11 cellular contexts compared by ENCODE assay signal in the genomic region with DNA sequence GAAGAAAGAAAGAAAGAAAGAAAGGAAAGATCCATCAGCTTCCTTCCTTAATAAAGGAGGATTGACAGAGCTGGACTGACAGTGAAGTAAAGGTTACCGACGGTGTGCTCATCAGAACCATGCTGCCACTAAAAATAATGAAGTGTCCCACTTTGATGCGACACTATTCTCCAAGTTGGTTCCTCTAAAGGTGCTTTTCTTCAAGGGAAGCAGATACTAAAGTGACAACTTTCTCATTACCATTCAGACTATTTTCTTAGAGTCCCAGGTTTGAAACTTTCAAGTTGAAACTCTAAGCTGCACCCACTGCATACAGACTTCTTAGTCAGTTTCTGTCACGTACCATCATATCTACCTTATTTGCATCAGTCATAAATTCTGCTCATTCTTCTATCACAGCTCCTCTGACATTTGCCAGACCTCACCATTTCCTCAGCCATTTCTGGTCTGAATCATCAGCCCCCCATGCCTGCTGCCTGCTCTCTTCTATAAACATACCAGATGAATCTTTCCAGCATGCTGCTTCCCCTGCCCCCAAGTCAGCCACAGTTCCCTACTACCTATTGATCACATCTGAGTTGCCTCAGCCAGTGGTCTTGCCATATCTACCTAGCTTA.
DNase-seq lines count a peak whose midpoint lies in the region; ATAC-seq and TF ChIP-seq lines count a peak whose summit lies in the region.
"Had no signal": no experiment of that assay in that cellular context is flagged by ENCODE, and none has a peak within 500 bp of the region (broad histone marks: within the 10 kb centered on the region; RNA-seq: fewer than 3 reads in every experiment).

No MANE protein-coding gene starts in this region.

- peaks cover 6% of the 10 kb centered on the region for H3K4me1 ChIP-seq in lower lobe of right lung
- H3K4me1 ChIP-seq: SJCRH30 had no signal

- TF ChIP-seq CTCF in lower lobe of right lung (IDR thresholded peaks at IDR 0.05) = no peak
- TF ChIP-seq CTCF in mesothelial cell of epicardium (IDR thresholded peaks at IDR 0.05; ENCODE audit: unreplicated experiment) = no peak
- TF ChIP-seq CTCF in type B pancreatic cell (conservative IDR thresholded peaks at IDR 0.05) = no peak

- H3K9me3 Mint-ChIP-seq in mesothelial cell of epicardium = no peaks in the 10 kb centered on the region
- no peaks in the 10 kb centered on the region for H3K9me3 Mint-ChIP-seq in type B pancreatic cell
- H3K9me3 Mint-ChIP-seq: naive thymus-derived CD8-positive, alpha-beta T cell had no signal

- H3K36me3 Mint-ChIP-seq in mesothelial cell of epicardium = peaks cover 1% of the 10 kb centered on the region
- H3K36me3 Mint-ChIP-seq in type B pancreatic cell = no peaks in the 10 kb centered on the region
- H3K36me3 Mint-ChIP-seq: naive thymus-derived CD8-positive, alpha-beta T cell had no signal

- H3K4me1 Mint-ChIP-seq in mesothelial cell of epicardium (peaks cover 10% of the 10 kb centered on the region), type B pancreatic cell (ENCODE audit: unreplicated experiment) (peaks cover 21% of the 10 kb centered on the region)

- H3K27me3 ChIP-seq in lower lobe of right lung (ENCODE audit: low read depth) = no peaks in the 10 kb centered on the region
- H3K27me3 ChIP-seq: SJCRH30 had no signal

- H3K4me3 Mint-ChIP-seq in mesothelial cell of epicardium = no peak overlapping the region
- no peak overlapping the region for H3K4me3 Mint-ChIP-seq in type B pancreatic cell
- H3K4me3 Mint-ChIP-seq: naive thymus-derived CD8-positive, alpha-beta T cell had no signal

- H3K36me3 ChIP-seq in lower lobe of right lung = no peaks in the 10 kb centered on the region
- H3K36me3 ChIP-seq: SJCRH30 had no signal

- H3K4me3 ChIP-seq in lower lobe of right lung = peak overlapping the region; percentile 9
- H3K4me3 ChIP-seq: SJCRH30 had no signal

- no peaks in the 10 kb centered on the region for H3K9me3 ChIP-seq in lower lobe of right lung
- H3K9me3 ChIP-seq: SJCRH30 had no signal

- ATAC-seq in GM18508 (IDR thresholded peaks at IDR 0.05; ENCODE audit: insufficient read depth, unreplicated experiment) = peak; percentile 71
- peak; percentile 76 for ATAC-seq in GM21737 (IDR thresholded peaks at IDR 0.05; ENCODE audit: unreplicated experiment)
- ATAC-seq in lower lobe of right lung = no peak
- ATAC-seq in left colon = no peak

- H3K27ac Mint-ChIP-seq in mesothelial cell of epicardium (no peak overlapping the region), type B pancreatic cell (no peak overlapping the region)

- H3K27me3 Mint-ChIP-seq in mesothelial cell of epicardium (ENCODE audit: low read depth) (no peaks in the 10 kb centered on the region), type B pancreatic cell (peaks cover 3% of the 10 kb centered on the region)
- H3K27me3 Mint-ChIP-seq: naive thymus-derived CD8-positive, alpha-beta T cell had no signal

- peak; percentile 69 for DNase-seq in HT1080 (ENCODE audit: low read depth)
- no peak for DNase-seq in lower lobe of right lung
- DNase-seq in mesothelial cell of epicardium (ENCODE audit: low spot score in 2 of 2, unreplicated experiment in 2 of 2) = no peak
- DNase-seq in NCI-H2107 (lab: John Stamatoyannopoulos, UW) = no peak
- no peak for DNase-seq in left colon
- no peak for DNase-seq in type B pancreatic cell (ENCODE audit: extremely low spot score, unreplicated experiment)
- DNase-seq: naive thymus-derived CD8-positive, alpha-beta T cell; SJCRH30; substantia nigra had no signal

- intact Hi-C loops in lower lobe of right lung (cut with DNase I) (no loop called here), left colon (cut with DNase I, micrococcal nuclease) (no loop called here)

- H3K27ac ChIP-seq in lower lobe of right lung = no peak overlapping the region
- H3K27ac ChIP-seq: SJCRH30 had no signal

Comparison
In these comparisons a context has a peak if more than half of its experiments do, and no peak if none do; other contexts are left out.
1. ATAC-seq: peak in GM18508 (single experiment) and GM21737 (single experiment); none in lower lobe of right lung (0 of 2) and left colon (single experiment).